Comparison of ENCODE assay signal across 1 cellular context in genomic region chr10:51876979-51877378, GRCh38.
TF ChIP-seq lines count a peak whose summit lies in the region.

No MANE protein-coding gene starts in this region.

TF ChIP-seq in GM23338, 12 proteins besides CTCF, POLR2A, EP300 and RAD21 (continued from another document):
- TF ChIP-seq, protein P1, sequence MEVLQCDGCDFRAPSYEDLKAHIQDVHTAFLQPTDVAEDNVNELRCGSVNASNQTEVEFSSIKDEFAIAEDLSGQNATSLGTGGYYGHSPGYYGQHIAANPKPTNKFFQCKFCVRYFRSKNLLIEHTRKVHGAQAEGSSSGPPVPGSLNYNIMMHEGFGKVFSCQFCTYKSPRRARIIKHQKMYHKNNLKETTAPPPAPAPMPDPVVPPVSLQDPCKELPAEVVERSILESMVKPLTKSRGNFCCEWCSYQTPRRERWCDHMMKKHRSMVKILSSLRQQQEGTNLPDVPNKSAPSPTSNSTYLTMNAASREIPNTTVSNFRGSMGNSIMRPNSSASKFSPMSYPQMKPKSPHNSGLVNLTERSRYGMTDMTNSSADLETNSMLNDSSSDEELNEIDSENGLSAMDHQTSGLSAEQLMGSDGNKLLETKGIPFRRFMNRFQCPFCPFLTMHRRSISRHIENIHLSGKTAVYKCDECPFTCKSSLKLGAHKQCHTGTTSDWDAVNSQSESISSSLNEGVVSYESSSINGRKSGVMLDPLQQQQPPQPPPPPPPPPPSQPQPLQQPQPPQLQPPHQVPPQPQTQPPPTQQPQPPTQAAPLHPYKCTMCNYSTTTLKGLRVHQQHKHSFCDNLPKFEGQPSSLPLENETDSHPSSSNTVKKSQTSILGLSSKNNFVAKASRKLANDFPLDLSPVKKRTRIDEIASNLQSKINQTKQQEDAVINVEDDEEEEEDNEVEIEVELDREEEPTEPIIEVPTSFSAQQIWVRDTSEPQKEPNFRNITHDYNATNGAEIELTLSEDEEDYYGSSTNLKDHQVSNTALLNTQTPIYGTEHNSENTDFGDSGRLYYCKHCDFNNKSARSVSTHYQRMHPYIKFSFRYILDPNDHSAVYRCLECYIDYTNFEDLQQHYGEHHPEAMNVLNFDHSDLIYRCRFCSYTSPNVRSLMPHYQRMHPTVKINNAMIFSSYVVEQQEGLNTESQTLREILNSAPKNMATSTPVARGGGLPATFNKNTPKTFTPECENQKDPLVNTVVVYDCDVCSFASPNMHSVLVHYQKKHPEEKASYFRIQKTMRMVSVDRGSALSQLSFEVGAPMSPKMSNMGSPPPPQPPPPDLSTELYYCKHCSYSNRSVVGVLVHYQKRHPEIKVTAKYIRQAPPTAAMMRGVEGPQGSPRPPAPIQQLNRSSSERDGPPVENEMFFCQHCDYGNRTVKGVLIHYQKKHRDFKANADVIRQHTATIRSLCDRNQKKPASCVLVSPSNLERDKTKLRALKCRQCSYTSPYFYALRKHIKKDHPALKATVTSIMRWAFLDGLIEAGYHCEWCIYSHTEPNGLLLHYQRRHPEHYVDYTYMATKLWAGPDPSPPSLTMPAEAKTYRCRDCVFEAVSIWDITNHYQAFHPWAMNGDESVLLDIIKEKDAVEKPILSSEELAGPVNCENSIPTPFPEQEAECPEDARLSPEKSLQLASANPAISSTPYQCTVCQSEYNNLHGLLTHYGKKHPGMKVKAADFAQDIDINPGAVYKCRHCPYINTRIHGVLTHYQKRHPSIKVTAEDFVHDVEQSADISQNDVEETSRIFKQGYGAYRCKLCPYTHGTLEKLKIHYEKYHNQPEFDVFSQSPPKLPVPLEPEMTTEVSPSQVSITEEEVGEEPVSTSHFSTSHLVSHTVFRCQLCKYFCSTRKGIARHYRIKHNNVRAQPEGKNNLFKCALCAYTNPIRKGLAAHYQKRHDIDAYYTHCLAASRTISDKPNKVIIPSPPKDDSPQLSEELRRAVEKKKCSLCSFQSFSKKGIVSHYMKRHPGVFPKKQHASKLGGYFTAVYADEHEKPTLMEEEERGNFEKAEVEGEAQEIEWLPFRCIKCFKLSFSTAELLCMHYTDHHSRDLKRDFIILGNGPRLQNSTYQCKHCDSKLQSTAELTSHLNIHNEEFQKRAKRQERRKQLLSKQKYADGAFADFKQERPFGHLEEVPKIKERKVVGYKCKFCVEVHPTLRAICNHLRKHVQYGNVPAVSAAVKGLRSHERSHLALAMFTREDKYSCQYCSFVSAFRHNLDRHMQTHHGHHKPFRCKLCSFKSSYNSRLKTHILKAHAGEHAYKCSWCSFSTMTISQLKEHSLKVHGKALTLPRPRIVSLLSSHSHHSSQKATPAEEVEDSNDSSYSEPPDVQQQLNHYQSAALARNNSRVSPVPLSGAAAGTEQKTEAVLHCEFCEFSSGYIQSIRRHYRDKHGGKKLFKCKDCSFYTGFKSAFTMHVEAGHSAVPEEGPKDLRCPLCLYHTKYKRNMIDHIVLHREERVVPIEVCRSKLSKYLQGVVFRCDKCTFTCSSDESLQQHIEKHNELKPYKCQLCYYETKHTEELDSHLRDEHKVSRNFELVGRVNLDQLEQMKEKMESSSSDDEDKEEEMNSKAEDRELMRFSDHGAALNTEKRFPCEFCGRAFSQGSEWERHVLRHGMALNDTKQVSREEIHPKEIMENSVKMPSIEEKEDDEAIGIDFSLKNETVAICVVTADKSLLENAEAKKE (CRISPR knock-in tag; IDR thresholded peaks at IDR 0.05), result no peak
- no peak for TF ChIP-seq NANOG (IDR thresholded peaks at IDR 0.05; ENCODE audit: borderline replicate concordance)
TF ChIP-seq in GM23338: peak in this region for 0.
